In genomic region chr2:39435254-39435653, GRCh38 we compare ENCODE assay signal across 2 cellular contexts.
A peak's percentile ranks its signal among the peaks of the same experiment; 100 is the strongest.
TF ChIP-seq lines count a peak whose summit lies in the region.

No MANE protein-coding gene starts in this region.

TF ChIP-seq in A549, 52 proteins besides CTCF, POLR2A, EP300 and RAD21 (continued from another document):
- TF ChIP-seq, protein P1, sequence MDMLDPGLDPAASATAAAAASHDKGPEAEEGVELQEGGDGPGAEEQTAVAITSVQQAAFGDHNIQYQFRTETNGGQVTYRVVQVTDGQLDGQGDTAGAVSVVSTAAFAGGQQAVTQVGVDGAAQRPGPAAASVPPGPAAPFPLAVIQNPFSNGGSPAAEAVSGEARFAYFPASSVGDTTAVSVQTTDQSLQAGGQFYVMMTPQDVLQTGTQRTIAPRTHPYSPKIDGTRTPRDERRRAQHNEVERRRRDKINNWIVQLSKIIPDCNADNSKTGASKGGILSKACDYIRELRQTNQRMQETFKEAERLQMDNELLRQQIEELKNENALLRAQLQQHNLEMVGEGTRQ (IDR thresholded peaks at IDR 0.05), result no peak
- no peak for TF ChIP-seq RARB (CRISPR knock-in tag; IDR thresholded peaks at IDR 0.05)
- TF ChIP-seq MYC (IDR thresholded peaks at IDR 0.05; ENCODE audit: borderline replicate concordance, low read length), result no peak
- TF ChIP-seq JUNB (IDR thresholded peaks at IDR 0.05), result no peak
- no peak for TF ChIP-seq NFE2L2 (conservative IDR thresholded peaks at IDR 0.05; ENCODE audit: low read length)
- TF ChIP-seq HDAC2 (IDR thresholded peaks at IDR 0.05), result no peak
- no peak for TF ChIP-seq KDM1A (IDR thresholded peaks at IDR 0.05; ENCODE audit: low read depth)
- no peak for TF ChIP-seq RCOR1 (IDR thresholded peaks at IDR 0.05; ENCODE audit: low read depth, low read length)
- TF ChIP-seq KDM5A (IDR thresholded peaks at IDR 0.05), result no peak
- TF ChIP-seq MAZ (IDR thresholded peaks at IDR 0.05; ENCODE audit: borderline replicate concordance, low read depth, low read length), result no peak
- TF ChIP-seq SMC3 (IDR thresholded peaks at IDR 0.05), result no peak
- no peak for TF ChIP-seq MAX (IDR thresholded peaks at IDR 0.05)
- no peak for TF ChIP-seq ESRRA (IDR thresholded peaks at IDR 0.05; ENCODE audit: borderline replicate concordance, low read length)
- TF ChIP-seq NR3C1 (IDR thresholded peaks at IDR 0.05), result no peak
- TF ChIP-seq SREBF2 (IDR thresholded peaks at IDR 0.05), result no peak
- no peak for TF ChIP-seq ELK1 (IDR thresholded peaks at IDR 0.05; ENCODE audit: low read depth, low read length)

TF ChIP-seq in K562, 482 proteins besides CTCF, POLR2A, EP300 and RAD21 (continued from another document):
- TF ChIP-seq ZFX (CRISPR knock-in tag; IDR thresholded peaks at IDR 0.05), result peak; percentile 56
